8 cellular contexts compared by ENCODE assay signal in the genomic region with DNA sequence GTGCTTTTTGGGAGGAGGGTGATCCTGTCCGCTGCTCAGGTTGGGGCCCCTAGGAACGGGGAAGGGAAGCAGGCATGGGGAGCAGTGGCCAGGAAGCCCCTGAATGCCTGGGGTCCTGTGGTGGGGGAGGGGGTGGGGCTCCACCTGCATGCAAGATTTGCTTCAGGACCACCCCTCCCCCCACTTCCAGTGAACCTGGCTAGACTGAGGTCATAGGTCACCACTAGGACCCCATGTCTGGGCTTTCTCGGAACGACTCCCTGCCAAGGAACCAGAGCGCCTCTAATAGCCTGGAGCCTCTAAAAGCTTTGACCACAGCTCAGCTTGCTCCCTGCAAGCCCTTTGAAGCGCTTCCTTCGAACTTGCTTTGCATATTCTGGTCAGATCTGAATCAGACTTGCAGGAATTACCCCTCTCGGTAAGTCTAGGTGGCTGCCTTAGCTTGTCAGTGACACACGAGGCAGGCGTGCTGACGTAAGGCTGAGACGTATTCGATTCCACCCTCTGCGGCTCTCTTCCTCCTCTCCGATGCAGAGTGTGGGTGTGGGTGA. TPM values are rescaled to one million over a fixed set of nuclear protein-coding genes. Genes with fewer than 3 reads are reported as not detected.
DNase-seq lines count a peak whose midpoint lies in the region; ATAC-seq, FAIRE-seq and TF ChIP-seq lines count a peak whose summit lies in the region.

No MANE protein-coding gene starts in this region.

- no peak overlapping the region for H3K56ac ChIP-seq in H9 (ENCODE audit: insufficient read length, low read depth, low read length)

- peak; percentile 98 for FAIRE-seq in GM12891 (lab: Jason Lieb, UNC)

- H3K9me3 ChIP-seq in H9 (ENCODE audit: control insufficient read depth, low read depth, low read length), result no peaks in the 10 kb centered on the region

- peaks cover 15% of the 10 kb centered on the region; the same call in 1 of the 2 replicates for H3K79me2 ChIP-seq in H9 (ENCODE audit: insufficient read depth, low read length)

- H3K4me3 ChIP-seq in NB4 (ENCODE audit: low read depth, low read length), result peak overlapping the region; percentile 4

- no peak overlapping the region for H2AFZ ChIP-seq in H9 (ENCODE audit: low read length)

- TF ChIP-seq CTCF in H9 (conservative IDR thresholded peaks at IDR 0.05) (no peak), NB4 (IDR thresholded peaks at IDR 0.05; ENCODE audit: low read depth, low read length) (no peak)
- TF ChIP-seq CTCF in activated CD8-positive, alpha-beta T cell treated with anti-CD3 and anti-CD28 coated beads for 36 hours (IDR thresholded peaks at IDR 0.05), result no peak

- TF ChIP-seq POLR2A in GM12891 (IDR thresholded peaks at IDR 0.05; ENCODE audit: low read depth, low read length) (peak; percentile 70), NB4 (IDR thresholded peaks at IDR 0.05; ENCODE audit: extremely low read depth, insufficient read length) (no peak)

- H4K8ac ChIP-seq in H9 (replicated peaks; ENCODE audit: insufficient read length, low read depth, low read length), result no peak overlapping the region

- H3K4me3 Mint-ChIP-seq in H9, result peak overlapping the region in 1 of 2 experiments; percentile 71; a peak in 3 of 5 replicates
- peak overlapping the region; percentile 87 for H3K4me3 Mint-ChIP-seq in activated CD8-positive, alpha-beta T cell treated with anti-CD3 and anti-CD28 coated beads for 36 hours

- H3K27ac ChIP-seq in H9 (ENCODE audit: insufficient read length, low read depth, low read length), result no peak overlapping the region

- peak; percentile 83 for DNase-seq in GM12891 (ENCODE audit: insufficient read length, low spot score)
- DNase-seq in H9, result peak; percentile 92
- DNase-seq in NB4 (ENCODE audit: low read depth), result peak; percentile 91
- peak; percentile 98 for DNase-seq in activated CD8-positive, alpha-beta T cell treated with anti-CD3 and anti-CD28 coated beads for 36 hours
- peak; percentile 34 for DNase-seq in epidermal melanocyte (ENCODE audit: insufficient read length, low spot score)
- DNase-seq in posterior vena cava (ENCODE audit: low spot score), result peak; percentile 87
- DNase-seq in NCI-H345 treated with DMSO at 0.1 percent for 48 hours (lab: John Stamatoyannopoulos, UW; ENCODE audit: unreplicated experiment), result no peak
- DNase-seq in NCI-H187 (lab: John Stamatoyannopoulos, UW), result no peak

- no peak overlapping the region for H3K4me2 ChIP-seq in H9 (ENCODE audit: insufficient read depth, insufficient read length, low read length)

- H3K79me1 ChIP-seq in H9 (ENCODE audit: insufficient read depth, low read depth, low read length, poor library complexity, severe bottlenecking), result no peaks in the 10 kb centered on the region

- H2BK15ac ChIP-seq in H9 (ENCODE audit: low read depth, low read length), result no peak overlapping the region

- H3K9me3 Mint-ChIP-seq in H9, result peaks cover 0 to 4% of the 10 kb centered on the region in 2 experiments; a peak in 2 of 5 replicates
- no peaks in the 10 kb centered on the region for H3K9me3 Mint-ChIP-seq in activated CD8-positive, alpha-beta T cell treated with anti-CD3 and anti-CD28 coated beads for 36 hours

- intact Hi-C loops in activated CD8-positive, alpha-beta T cell treated with anti-CD3 and anti-CD28 coated beads for 36 hours (cut with micrococcal nuclease), result no loop called here
- intact Hi-C loops in posterior vena cava (cut with DNase I), result loop anchor here in 1 of 2 donors (5.0 kb wide), 1 partner anchor 1684 kb away; no protein-coding TSS in a partner anchor

- H3T11ph ChIP-seq in H9 (ENCODE audit: low read length), result no peak overlapping the region

- H3K18ac ChIP-seq in H9 (ENCODE audit: insufficient read length, low read depth, low read length), result no peak overlapping the region

- H3K36me3 Mint-ChIP-seq in H9 (ENCODE audit: insufficient read depth in 1 of 3, low read depth in 3 of 3), result peaks cover 14 to 21% (median 14%) of the 10 kb centered on the region in 3 experiments; a peak in 6 of 7 replicates
- peaks cover 29% of the 10 kb centered on the region for H3K36me3 Mint-ChIP-seq in activated CD8-positive, alpha-beta T cell treated with anti-CD3 and anti-CD28 coated beads for 36 hours (ENCODE audit: low read depth)

- no CpG with 5 or more reads among the region's 15 CpGs for WGBS in H9 (ENCODE audit: extremely low coverage, insufficient read length, low lambda C conversion rate)

- H3K4me1 ChIP-seq in H9 (ENCODE audit: insufficient read depth, low read length), result peaks cover 17% of the 10 kb centered on the region; the same call in 1 of the 2 replicates

- no peak overlapping the region for H2BK5ac ChIP-seq in H9 (ENCODE audit: insufficient read length, low read length)

- no peak overlapping the region for H3K9ac ChIP-seq in H9 (ENCODE audit: extremely low read depth, insufficient read length, low read length)

- POLR2A ChIA-PET in activated CD8-positive, alpha-beta T cell treated with anti-CD3 and anti-CD28 coated beads for 36 hours (lab: Charles Lee), result interaction anchor here (0.6 to 1.8 kb wide), 10 partner anchors 8 to 251 kb away, joined by 3 to 8 read pairs (median 4); no protein-coding TSS in a partner anchor

- H3K27ac Mint-ChIP-seq in H9, result peak overlapping the region in 1 of 3 experiments; percentile 92; a peak in 2 of 7 replicates
- H3K27ac Mint-ChIP-seq in activated CD8-positive, alpha-beta T cell treated with anti-CD3 and anti-CD28 coated beads for 36 hours, result peak overlapping the region; percentile 96

- H3K23ac ChIP-seq in H9 (ENCODE audit: insufficient read length, low read depth, low read length), result no peak overlapping the region

- H3K23me2 ChIP-seq in H9 (ENCODE audit: insufficient read length, low read depth, low read length, poor library complexity, severe bottlenecking), result peaks cover 26% of the 10 kb centered on the region

- H2AK5ac ChIP-seq in H9 (ENCODE audit: insufficient read length, low read length), result no peak overlapping the region

- CTCF ChIA-PET in activated CD8-positive, alpha-beta T cell treated with anti-CD3 and anti-CD28 coated beads for 36 hours (lab: Charles Lee), result interaction anchor here (0.7 to 1.2 kb wide), 3 partner anchors 12 to 40 kb away, joined by 3 to 5 read pairs (median 3); no protein-coding TSS in a partner anchor

- H2BK120ac ChIP-seq in H9 (ENCODE audit: low read depth, low read length, poor library complexity, severe bottlenecking), result no peak overlapping the region

- no peak overlapping the region for H2BK12ac ChIP-seq in H9 (ENCODE audit: insufficient read length, low read depth, low read length)

- H3K4ac ChIP-seq in H9 (ENCODE audit: low read depth, low read length), result no peak overlapping the region

- peak; percentile 63 for ATAC-seq in activated CD8-positive, alpha-beta T cell treated with anti-CD3 and anti-CD28 coated beads for 36 hours

- no peaks in the 10 kb centered on the region for H4K20me1 ChIP-seq in H9 (ENCODE audit: control insufficient read depth, insufficient read depth, insufficient read length)

- H3K27me3 ChIP-seq in H9 (ENCODE audit: insufficient read depth, low read length), result no peaks in the 10 kb centered on the region

- no peak overlapping the region for H4K91ac ChIP-seq in H9 (ENCODE audit: insufficient read length, low read depth, low read length)

- H3K14ac ChIP-seq in H9 (ENCODE audit: insufficient read depth, low read length), result no peak overlapping the region

- no peak overlapping the region for H4K5ac ChIP-seq in H9 (ENCODE audit: insufficient read length, low read depth, low read length)

- H3K27me3 Mint-ChIP-seq in H9 (ENCODE audit: low read depth), result peaks cover 63% of the 10 kb centered on the region
- H3K27me3 Mint-ChIP-seq in activated CD8-positive, alpha-beta T cell treated with anti-CD3 and anti-CD28 coated beads for 36 hours, result no peaks in the 10 kb centered on the region

- peaks cover 62 to 71% of the 10 kb centered on the region in 2 experiments for H3K4me1 Mint-ChIP-seq in H9
- peaks cover 58% of the 10 kb centered on the region for H3K4me1 Mint-ChIP-seq in activated CD8-positive, alpha-beta T cell treated with anti-CD3 and anti-CD28 coated beads for 36 hours (ENCODE audit: low read depth)

- no peak overlapping the region for H2BK20ac ChIP-seq in H9 (ENCODE audit: low read depth, low read length, poor library complexity, severe bottlenecking)

TF ChIP-seq in GM12891, 5 proteins besides CTCF, POLR2A, EP300 and RAD21:
- TF ChIP-seq TAF1 (IDR thresholded peaks at IDR 0.05; ENCODE audit: low read depth, low read length) (0 out of 2 replicates have a peak, but pooled peaks have one; percentile 20), POU2F2 (IDR thresholded peaks at IDR 0.05; ENCODE audit: low read depth, low read length) (peak; percentile 100), POLR2AphosphoS5 (IDR thresholded peaks at IDR 0.05; ENCODE audit: low read depth, low read length) (peak; percentile 75; the same call in 1 of the 2 replicates), PAX5 (IDR thresholded peaks at IDR 0.05; ENCODE audit: insufficient read depth, low read length, severe bottlenecking) (no peak), SPI1 (IDR thresholded peaks at IDR 0.05; ENCODE audit: low read depth, low read length) (peak; percentile 64)

RNA-seq across cellular contexts. Expression of a gene that starts 3.6 kb away (rescaled TPM):
- 2.0 TPM for polyA plus RNA-seq in GM12891 (2012; ENCODE audit: low read depth, missing spikeins)
- 9.5 and 9.6 TPM in 2 replicates for total RNA-seq in H9 (2021)
- total RNA-seq in activated CD8-positive, alpha-beta T cell treated with anti-CD3 and anti-CD28 coated beads for 36 hours, result 10 to 100 TPM; 48.6 to 49.1 TPM
- total RNA-seq in posterior vena cava, result 10 to 100 TPM; 47.4 to 85.2 TPM

RNA-seq across cellular contexts. Expression of a gene that starts 22.2 kb away (rescaled TPM):
- 18.5 TPM for polyA plus RNA-seq in GM12891 (2012; ENCODE audit: low read depth, missing spikeins)
- total RNA-seq in H9 (2021), result 41.8 and 45.7 TPM in 2 replicates
- 10 to 100 TPM; 42.1 to 43.3 TPM for total RNA-seq in activated CD8-positive, alpha-beta T cell treated with anti-CD3 and anti-CD28 coated beads for 36 hours
- 10 to 100 TPM; 33.6 to 33.7 TPM for total RNA-seq in posterior vena cava

Comparison
In these comparisons a context has a peak if more than half of its experiments do, and no peak if none do; other contexts are left out.
1. DNase-seq: peak in GM12891 (single experiment), H9 (single experiment), NB4 (single experiment), activated CD8-positive, alpha-beta T cell treated with anti-CD3 and anti-CD28 coated beads for 36 hours (single experiment), epidermal melanocyte (single experiment) and posterior vena cava (single experiment); none in NCI-H345 treated with DMSO at 0.1 percent for 48 hours (single experiment) and NCI-H187 (0 of 2).